10 cellular contexts compared by ENCODE assay signal in the genomic region with DNA sequence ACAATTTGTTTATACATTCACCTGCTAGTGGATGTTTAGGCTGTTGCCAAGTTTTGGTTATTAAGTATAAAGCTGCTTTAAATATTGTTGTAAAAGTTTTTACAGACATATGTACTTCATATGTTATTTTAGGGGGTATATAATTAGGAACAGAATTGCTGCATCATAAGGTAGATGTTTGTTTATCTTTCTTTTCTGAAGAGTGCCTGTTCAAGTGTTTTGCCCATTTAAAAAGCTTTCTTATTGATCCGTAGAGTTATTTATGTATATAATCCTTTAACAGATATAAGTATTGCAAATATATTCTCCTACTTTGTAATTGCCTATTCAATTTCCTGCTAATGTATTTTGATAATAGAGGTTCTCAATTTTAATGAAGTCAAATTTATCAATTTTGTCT. TPM values are rescaled to one million over a fixed set of nuclear protein-coding genes. Genes with fewer than 3 reads are reported as not detected.
"Had no signal": no experiment of that assay in that cellular context is flagged by ENCODE, and none has a peak within 500 bp of the region (broad histone marks: within the 10 kb centered on the region; RNA-seq: fewer than 3 reads in every experiment).

No MANE protein-coding gene starts in this region.

- H2AFZ ChIP-seq: GM23248 had no signal

- DNase-seq: GM23248, GOT3, H7, IMR-90, KG1 had no signal

- H3K9ac ChIP-seq: GM23248 had no signal

- H3K4me3 ChIP-seq: GM23248, HAP-1, K562 had no signal

- H3K36me3 ChIP-seq: HAP-1 had no signal

- ATAC-seq: HCT116, K562 had no signal

- FAIRE-seq: HTR-8/SVneo, K562 had no signal

- H3K27ac ChIP-seq: GM23248 had no signal

RNA-seq across cellular contexts. Expression of a gene that starts 11.3 kb away (rescaled TPM):
- total RNA-seq: H4 had no signal
